ENCODE assay signal across 8 cellular contexts in genomic region chr2:33395660-33396249, GRCh38.
DNase-seq lines count a peak whose midpoint lies in the region; ATAC-seq lines count a peak whose summit lies in the region.

No MANE protein-coding gene starts in this region.

- H3K9me3 ChIP-seq in effector memory CD4-positive, alpha-beta T cell (ENCODE audit: control insufficient read depth, low read length), result no peaks in the 10 kb centered on the region

- no peaks in the 10 kb centered on the region for H3K27me3 Mint-ChIP-seq in naive B cell

- H3K4me1 ChIP-seq in effector memory CD4-positive, alpha-beta T cell (ENCODE audit: control insufficient read depth, insufficient read depth, low read length, poor library complexity, severe bottlenecking), result no peaks in the 10 kb centered on the region

- ATAC-seq in naive B cell (ENCODE audit: low read depth in 2 of 2) (no peak), HG02588 (IDR thresholded peaks at IDR 0.05; ENCODE audit: unreplicated experiment) (no peak), GM18868 (IDR thresholded peaks at IDR 0.05; ENCODE audit: unreplicated experiment) (no peak)

- H3K4me1 Mint-ChIP-seq in naive B cell, result peaks cover 0 to 11% (median 0%) of the 10 kb centered on the region in 3 donors

- no peaks in the 10 kb centered on the region for H3K36me3 Mint-ChIP-seq in naive B cell

- no peak overlapping the region for H3K27ac Mint-ChIP-seq in naive B cell

- H3K4me3 ChIP-seq in effector memory CD4-positive, alpha-beta T cell (ENCODE audit: insufficient read depth, low read depth, low read length, poor library complexity, severe bottlenecking), result no peak overlapping the region

- H3K27me3 ChIP-seq in effector memory CD4-positive, alpha-beta T cell (replicated peaks; ENCODE audit: control insufficient read depth, insufficient read depth, low read length, poor library complexity, severe bottlenecking), result no peaks in the 10 kb centered on the region

- no peaks in the 10 kb centered on the region for H3K36me3 ChIP-seq in effector memory CD4-positive, alpha-beta T cell (ENCODE audit: control insufficient read depth, insufficient read depth, low read length)

- H3K4me3 Mint-ChIP-seq in naive B cell, result no peak overlapping the region

- H3K9me3 Mint-ChIP-seq in naive B cell, result no peaks in the 10 kb centered on the region

- DNase-seq in GDM1 (lab: John Stamatoyannopoulos, UW), result peak; percentile 39
- DNase-seq in HT1080 (ENCODE audit: low read depth), result peak; percentile 60
- peak; percentile 50 for DNase-seq in UCSD-AML1 (lab: John Stamatoyannopoulos, UW; ENCODE audit: unreplicated experiment)
- peak in 2 of 3 donors; percentile 8 to 17 for DNase-seq in effector memory CD4-positive, alpha-beta T cell
- peak; percentile 36 for DNase-seq in naive B cell
- no peak for DNase-seq in ureter (ENCODE audit: low spot score)

- H3K27ac ChIP-seq in effector memory CD4-positive, alpha-beta T cell (ENCODE audit: insufficient read depth, low read length, poor library complexity, severe bottlenecking), result no peak overlapping the region
